ENCODE assay signal across 15 cellular contexts in genomic region chr11:71095294-71095850, GRCh38.
DNase-seq lines count a peak whose midpoint lies in the region; ATAC-seq and TF ChIP-seq lines count a peak whose summit lies in the region.
"Had no signal": no experiment of that assay in that cellular context is flagged by ENCODE, and none has a peak within 500 bp of the region (broad histone marks: within the 10 kb centered on the region; RNA-seq: fewer than 3 reads in every experiment).

No MANE protein-coding gene starts in this region.

- intact Hi-C loops in left lung (cut with DNase I) (no loop called here), thyroid gland (cut with DNase I) (no loop called here)

- H3K27ac ChIP-seq in left lung (no peak overlapping the region), thyroid gland (peak overlapping the region; percentile 85 to 88 (median 86)), SJCRH30 (no peak overlapping the region)
- H3K27ac ChIP-seq: BLaER1 had no signal

- H3K27me3 ChIP-seq in left lung (no peaks in the 10 kb centered on the region), thyroid gland (no peaks in the 10 kb centered on the region), SJCRH30 (no peaks in the 10 kb centered on the region)
- H3K27me3 ChIP-seq: BLaER1 had no signal

- ATAC-seq in left lung, result peak; percentile 46
- ATAC-seq: GM23338, HepG2 had no signal

- no peak for TF ChIP-seq POLR2A in thyroid gland (IDR thresholded peaks at IDR 0.05)

- H3K4me1 ChIP-seq in left lung, result no peaks in the 10 kb centered on the region
- H3K4me1 ChIP-seq in thyroid gland, result peaks cover 29 to 35% of the 10 kb centered on the region in 2 donors
- no peaks in the 10 kb centered on the region for H3K4me1 ChIP-seq in SJCRH30
- H3K4me1 ChIP-seq: BLaER1, Caco-2 had no signal

- no peaks in the 10 kb centered on the region for H3K36me3 ChIP-seq in left lung
- H3K36me3 ChIP-seq in thyroid gland, result no peaks in the 10 kb centered on the region
- H3K36me3 ChIP-seq in SJCRH30, result no peaks in the 10 kb centered on the region
- H3K36me3 ChIP-seq: BLaER1 had no signal

- no peaks in the 10 kb centered on the region for H3K9me3 ChIP-seq in left lung
- no peaks in the 10 kb centered on the region for H3K9me3 ChIP-seq in thyroid gland
- no peaks in the 10 kb centered on the region for H3K9me3 ChIP-seq in SJCRH30 (replicated peaks)
- H3K9me3 ChIP-seq: BLaER1, Caco-2 had no signal

- TF ChIP-seq CTCF in left lung (IDR thresholded peaks at IDR 0.05), result no peak
- no peak for TF ChIP-seq CTCF in thyroid gland (IDR thresholded peaks at IDR 0.05)

- WGBS in thyroid gland, 2 donors, result 24 to 40% methylated on average over 6 to 9 of the region's 9 CpGs

- DNase-seq in DMS79 (lab: John Stamatoyannopoulos, UW) (peak; percentile 95), NCI-H345 (lab: John Stamatoyannopoulos, UW) (peak; percentile 47), left lung (no peak), thyroid gland (peak; percentile 93 to 95), SJCRH30 (no peak), NCI-H446 treated with DMSO at 0.1 percent for 48 hours (lab: John Stamatoyannopoulos, UW) (no peak)
- DNase-seq in activated T-cell treated with anti-CD3 and anti-CD28 coated beads, Interleukin-2, amount 50 U/mL, for 48 hours, result no peak
- DNase-seq: 8988T; AML-193; Caco-2; CD8-positive, alpha-beta memory T cell; H7 had no signal

- H3K4me3 ChIP-seq in left lung (no peak overlapping the region), thyroid gland (replicated peaks in 1 of 3) (no peak overlapping the region), SJCRH30 (no peak overlapping the region)
- H3K4me3 ChIP-seq: BLaER1, GM23338 had no signal

Comparison
In these comparisons a context has a peak if more than half of its experiments do, and no peak if none do; other contexts are left out.
1. DNase-seq: peak in DMS79 (single experiment), NCI-H345 (single experiment) and thyroid gland (2 of 2); none in left lung (0 of 2), activated T-cell treated with anti-CD3 and anti-CD28 coated beads, Interleukin-2, amount 50 U/mL, for 48 hours (0 of 2), SJCRH30 (0 of 2) and NCI-H446 treated with DMSO at 0.1 percent for 48 hours (single experiment).
2. H3K27ac ChIP-seq: peak in thyroid gland (3 of 3); none in left lung (0 of 2) and SJCRH30 (single experiment).